Comparison of ENCODE assay signal across 8 cellular contexts in genomic region chr1:51990478-51990965, GRCh38. TPM values are rescaled to one million over a fixed set of nuclear protein-coding genes. Genes with fewer than 3 reads are reported as not detected.
DNase-seq lines count a peak whose midpoint lies in the region; ATAC-seq and FAIRE-seq lines count a peak whose summit lies in the region.

Gene RAB3B, minus strand, starts transcription at chr1:51990700. Its CDS starts 13,583 bp downstream, at chr1:51977117.

- DNase-seq in GM18507 (ENCODE audit: extremely low spot score, insufficient read length, low read depth), result peak; percentile 54
- DNase-seq in NCI-H526 treated with DMSO at 0.1 percent for 48 hours (lab: John Stamatoyannopoulos, UW), result peak; percentile 48
- peak; percentile 72 for DNase-seq in activated CD8-positive, alpha-beta memory T cell treated with anti-CD3 and anti-CD28 coated beads, Interleukin-2, amount 10 ng/mL, durations not matched to agents 7 days and 5 days
- DNase-seq in epidermal melanocyte (ENCODE audit: insufficient read length, low spot score), result peak; percentile 42
- DNase-seq in naive B cell, result peak; percentile 52

- H3K27ac Mint-ChIP-seq in activated CD8-positive, alpha-beta memory T cell treated with anti-CD3 and anti-CD28 coated beads, Interleukin-2, amount 10 ng/mL, durations not matched to agents 7 days and 5 days, result no peak within 1 kb of the TSS
- peak within 1 kb of the TSS in 2 of 6 donors; percentile 77 to 85 for H3K27ac Mint-ChIP-seq in naive B cell
- H3K27ac Mint-ChIP-seq in stimulated activated memory B cell treated with anti-CD40 and anti-IgM and Interleukin-4, amounts not matched to agents 10 μg/mL and 1 μg/mL and 100 μg/mL, for 72 hours, result no peak within 1 kb of the TSS

- peak; percentile 97 for ATAC-seq in HG03139 (IDR thresholded peaks at IDR 0.05; ENCODE audit: unreplicated experiment)
- peak; percentile 98 for ATAC-seq in activated CD8-positive, alpha-beta memory T cell treated with anti-CD3 and anti-CD28 coated beads, Interleukin-2, amount 10 ng/mL, durations not matched to agents 7 days and 5 days
- peak; percentile 88 to 90 for ATAC-seq in naive B cell (ENCODE audit: low read depth in 2 of 2)
- peak; percentile 88 for ATAC-seq in stimulated activated memory B cell treated with anti-CD40 and anti-IgM and Interleukin-4, amounts not matched to agents 10 μg/mL and 1 μg/mL and 100 μg/mL, for 72 hours
- ATAC-seq in HG03095 (IDR thresholded peaks at IDR 0.05; ENCODE audit: unreplicated experiment), result no peak

- H3K27me3 Mint-ChIP-seq in activated CD8-positive, alpha-beta memory T cell treated with anti-CD3 and anti-CD28 coated beads, Interleukin-2, amount 10 ng/mL, durations not matched to agents 7 days and 5 days, result peaks cover 47% of the 10 kb centered on the region
- peaks cover 41 to 55% (median 50%) of the 10 kb centered on the region in 3 donors for H3K27me3 Mint-ChIP-seq in naive B cell
- H3K27me3 Mint-ChIP-seq in stimulated activated memory B cell treated with anti-CD40 and anti-IgM and Interleukin-4, amounts not matched to agents 10 μg/mL and 1 μg/mL and 100 μg/mL, for 72 hours, result peaks cover 53% of the 10 kb centered on the region

- H3K4me3 Mint-ChIP-seq in activated CD8-positive, alpha-beta memory T cell treated with anti-CD3 and anti-CD28 coated beads, Interleukin-2, amount 10 ng/mL, durations not matched to agents 7 days and 5 days, result peak within 1 kb of the TSS; percentile 39
- peak within 1 kb of the TSS; percentile 43 to 90 (median 86) for H3K4me3 Mint-ChIP-seq in naive B cell
- peak within 1 kb of the TSS; percentile 77 for H3K4me3 Mint-ChIP-seq in stimulated activated memory B cell treated with anti-CD40 and anti-IgM and Interleukin-4, amounts not matched to agents 10 μg/mL and 1 μg/mL and 100 μg/mL, for 72 hours

- no peaks in the 10 kb centered on the region for H3K36me3 Mint-ChIP-seq in activated CD8-positive, alpha-beta memory T cell treated with anti-CD3 and anti-CD28 coated beads, Interleukin-2, amount 10 ng/mL, durations not matched to agents 7 days and 5 days
- H3K36me3 Mint-ChIP-seq in naive B cell, result peaks cover 0 to 9% of the 10 kb centered on the region in 2 donors
- H3K36me3 Mint-ChIP-seq in stimulated activated memory B cell treated with anti-CD40 and anti-IgM and Interleukin-4, amounts not matched to agents 10 μg/mL and 1 μg/mL and 100 μg/mL, for 72 hours, result no peaks in the 10 kb centered on the region

- H3K9me3 Mint-ChIP-seq in activated CD8-positive, alpha-beta memory T cell treated with anti-CD3 and anti-CD28 coated beads, Interleukin-2, amount 10 ng/mL, durations not matched to agents 7 days and 5 days (ENCODE audit: low read depth), result no peaks in the 10 kb centered on the region
- H3K9me3 Mint-ChIP-seq in naive B cell, result peaks cover 0 to 3% (median 0%) of the 10 kb centered on the region in 7 donors
- no peaks in the 10 kb centered on the region for H3K9me3 Mint-ChIP-seq in stimulated activated memory B cell treated with anti-CD40 and anti-IgM and Interleukin-4, amounts not matched to agents 10 μg/mL and 1 μg/mL and 100 μg/mL, for 72 hours

- H3K4me1 Mint-ChIP-seq in activated CD8-positive, alpha-beta memory T cell treated with anti-CD3 and anti-CD28 coated beads, Interleukin-2, amount 10 ng/mL, durations not matched to agents 7 days and 5 days, result peaks cover 7% of the 10 kb centered on the region
- H3K4me1 Mint-ChIP-seq in naive B cell, result peaks cover 10 to 21% (median 16%) of the 10 kb centered on the region in 3 donors
- H3K4me1 Mint-ChIP-seq in stimulated activated memory B cell treated with anti-CD40 and anti-IgM and Interleukin-4, amounts not matched to agents 10 μg/mL and 1 μg/mL and 100 μg/mL, for 72 hours, result peaks cover 10% of the 10 kb centered on the region

- peak; percentile 58 for FAIRE-seq in GM18507 (lab: Jason Lieb, UNC)

- CTCF ChIA-PET in activated CD8-positive, alpha-beta memory T cell treated with anti-CD3 and anti-CD28 coated beads, Interleukin-2, amount 10 ng/mL, durations not matched to agents 7 days and 5 days (lab: Charles Lee), result no interaction called here

RNA-seq across cellular contexts. Expression of gene RAB3B, which starts in this region (rescaled TPM):
- total RNA-seq in activated CD8-positive, alpha-beta memory T cell treated with anti-CD3 and anti-CD28 coated beads, Interleukin-2, amount 10 ng/mL, durations not matched to agents 7 days and 5 days, result under 1 TPM in 1 of 2 experiments, not detected in 1; 0.05 TPM
- polyA plus RNA-seq in naive B cell (ENCODE audit: low read depth in 6 of 6), result not detected

Comparison
In these comparisons a context has a peak if more than half of its experiments do, and no peak if none do; other contexts are left out.
1. Peak in DNase-seq and ATAC-seq in activated CD8-positive, alpha-beta memory T cell treated with anti-CD3 and anti-CD28 coated beads, Interleukin-2, amount 10 ng/mL, durations not matched to agents 7 days and 5 days; RNA of the gene not detected or under 1 TPM.
2. Peak in DNase-seq and ATAC-seq in naive B cell; RNA of the gene not detected or under 1 TPM.